Comparison of ENCODE assay signal across 10 cellular contexts in the genomic region with DNA sequence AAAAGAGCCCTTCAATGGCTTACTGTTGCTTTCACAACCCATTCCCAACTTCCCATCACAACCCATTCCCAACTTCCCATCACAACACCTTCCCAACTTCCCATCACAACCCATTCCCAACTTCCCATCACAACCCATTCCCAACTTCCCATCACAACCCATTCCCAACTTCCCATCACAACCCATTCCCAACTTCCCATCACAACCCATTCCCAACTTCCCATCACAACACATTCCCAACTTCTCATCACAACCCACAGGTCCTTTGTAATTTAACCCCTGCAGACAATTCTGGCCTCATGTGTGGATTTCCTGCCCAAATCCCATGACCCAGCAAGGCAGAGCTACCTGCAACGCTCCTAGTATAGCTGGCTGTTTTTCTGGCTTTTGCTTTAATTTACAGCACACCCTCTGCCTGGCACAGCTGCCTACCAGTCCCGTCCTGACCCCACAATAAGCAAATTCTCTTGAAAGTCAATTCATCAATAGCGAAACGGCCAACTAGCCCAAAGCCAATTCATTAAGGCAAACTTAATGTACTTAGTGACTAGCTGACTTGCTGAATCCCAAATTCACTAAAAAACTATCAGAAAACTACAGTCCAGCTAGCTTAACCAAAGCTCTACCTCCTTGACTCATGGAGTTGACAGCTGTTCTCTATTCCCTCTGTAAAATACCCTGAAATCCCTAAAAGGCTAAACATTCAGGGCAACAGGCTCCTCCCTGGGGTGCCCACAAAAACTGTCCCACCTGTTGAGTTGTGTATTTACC.
DNase-seq lines count a peak whose midpoint lies in the region; ATAC-seq and TF ChIP-seq lines count a peak whose summit lies in the region.
"Had no signal": no experiment of that assay in that cellular context is flagged by ENCODE, and none has a peak within 500 bp of the region (broad histone marks: within the 10 kb centered on the region; RNA-seq: fewer than 3 reads in every experiment).

No MANE protein-coding gene starts in this region.

- peaks cover 36% of the 10 kb centered on the region for H3K4me1 Mint-ChIP-seq in activated naive CD4-positive, alpha-beta T cell treated with anti-CD3 and anti-CD28 coated beads, Interleukin-2, amount 50 U/mL, for 24 hours

- no peak overlapping the region for H3K4me2 ChIP-seq in hepatocyte

- peaks cover 10% of the 10 kb centered on the region for H3K79me2 ChIP-seq in hepatocyte

- H3K9me3 ChIP-seq in hepatocyte (ENCODE audit: low read depth) (no peaks in the 10 kb centered on the region), thymus (ENCODE audit: control insufficient read depth) (no peaks in the 10 kb centered on the region), left lung (no peaks in the 10 kb centered on the region)
- H3K9me3 ChIP-seq: heart right ventricle had no signal

- 98% methylated on average over 4 of the region's 4 CpGs for WGBS in hepatocyte (ENCODE audit: low lambda C conversion rate, missing lambda C conversion rate)
- WGBS in thymus: 95% methylated on average over 4 of the region's 4 CpGs

- no peak overlapping the region for H3K27ac ChIP-seq in hepatocyte
- peak overlapping the region; percentile 1 for H3K27ac ChIP-seq in thymus (ENCODE audit: low read depth)
- no peak overlapping the region for H3K27ac ChIP-seq in left lung

- H3K4me1 ChIP-seq in hepatocyte (ENCODE audit: insufficient read depth) (peaks cover 13% of the 10 kb centered on the region), thymus (ENCODE audit: control insufficient read depth, insufficient read depth, low read length) (no peaks in the 10 kb centered on the region), left lung (peaks cover 0 to 7% of the 10 kb centered on the region in 2 donors)

- peaks cover 11% of the 10 kb centered on the region for H3K36me3 Mint-ChIP-seq in activated naive CD4-positive, alpha-beta T cell treated with anti-CD3 and anti-CD28 coated beads, Interleukin-2, amount 50 U/mL, for 24 hours

- no peaks in the 10 kb centered on the region for H4K20me1 ChIP-seq in hepatocyte (ENCODE audit: insufficient read depth, poor library complexity, severe bottlenecking)

- ATAC-seq in left lung (no peak), GM21360 (IDR thresholded peaks at IDR 0.05; ENCODE audit: unreplicated experiment) (no peak)
- ATAC-seq: heart right ventricle had no signal

- no peak overlapping the region for H2AFZ ChIP-seq in hepatocyte

- TF ChIP-seq CTCF in hepatocyte (IDR thresholded peaks at IDR 0.05; ENCODE audit: poor library complexity) (no peak), left lung (IDR thresholded peaks at IDR 0.05) (no peak)

- H3K9me2 ChIP-seq in hepatocyte (replicated peaks; ENCODE audit: insufficient read depth): no peaks in the 10 kb centered on the region

- peak overlapping the region; percentile 84 for H3K27ac Mint-ChIP-seq in activated naive CD4-positive, alpha-beta T cell treated with anti-CD3 and anti-CD28 coated beads, Interleukin-2, amount 50 U/mL, for 24 hours

- intact Hi-C loops in left lung (cut with DNase I): no loop called here

- H3K36me3 ChIP-seq in hepatocyte (replicated peaks; ENCODE audit: insufficient read depth, low read depth): no peaks in the 10 kb centered on the region
- H3K36me3 ChIP-seq in thymus (ENCODE audit: control insufficient read depth, insufficient read depth): no peaks in the 10 kb centered on the region
- H3K36me3 ChIP-seq in left lung: peaks cover 0 to 8% of the 10 kb centered on the region in 2 donors

- H3K4me3 ChIP-seq in hepatocyte: no peak overlapping the region
- H3K4me3 ChIP-seq in thymus (ENCODE audit: low read length): no peak overlapping the region
- no peak overlapping the region for H3K4me3 ChIP-seq in left lung
- H3K4me3 ChIP-seq: heart right ventricle had no signal

- DNase-seq in activated naive CD4-positive, alpha-beta T cell treated with anti-CD3 and anti-CD28 coated beads, Interleukin-2, amount 50 U/mL, for 16 hours: no peak
- peak; percentile 13 for DNase-seq in T-helper 22 cell (ENCODE audit: low read depth)
- peak; percentile 73 for DNase-seq in hepatocyte (ENCODE audit: low spot score)
- DNase-seq in left lung: no peak
- no peak for DNase-seq in NCI-H2081 (lab: John Stamatoyannopoulos, UW)
- DNase-seq: heart right ventricle, NCI-H510A treated with DMSO at 0.1 percent for 48 hours had no signal

- peaks cover 6% of the 10 kb centered on the region for H3K9me3 Mint-ChIP-seq in activated naive CD4-positive, alpha-beta T cell treated with anti-CD3 and anti-CD28 coated beads, Interleukin-2, amount 50 U/mL, for 24 hours

- H3K27me3 Mint-ChIP-seq in activated naive CD4-positive, alpha-beta T cell treated with anti-CD3 and anti-CD28 coated beads, Interleukin-2, amount 50 U/mL, for 24 hours: no peaks in the 10 kb centered on the region

- H3K27me3 ChIP-seq in hepatocyte (no peaks in the 10 kb centered on the region), thymus (ENCODE audit: control insufficient read depth, insufficient read depth) (no peaks in the 10 kb centered on the region), left lung (no peaks in the 10 kb centered on the region)

- H3K4me3 Mint-ChIP-seq in activated naive CD4-positive, alpha-beta T cell treated with anti-CD3 and anti-CD28 coated beads, Interleukin-2, amount 50 U/mL, for 24 hours: peak overlapping the region; percentile 46

Comparison
In these comparisons a context has a peak if more than half of its experiments do, and no peak if none do; other contexts are left out.
1. DNase-seq: peak in T-helper 22 cell (single experiment) and hepatocyte (single experiment); none in activated naive CD4-positive, alpha-beta T cell treated with anti-CD3 and anti-CD28 coated beads, Interleukin-2, amount 50 U/mL, for 16 hours (single experiment), left lung (0 of 2) and NCI-H2081 (0 of 2).